9 cellular contexts compared by ENCODE assay signal in the genomic region with DNA sequence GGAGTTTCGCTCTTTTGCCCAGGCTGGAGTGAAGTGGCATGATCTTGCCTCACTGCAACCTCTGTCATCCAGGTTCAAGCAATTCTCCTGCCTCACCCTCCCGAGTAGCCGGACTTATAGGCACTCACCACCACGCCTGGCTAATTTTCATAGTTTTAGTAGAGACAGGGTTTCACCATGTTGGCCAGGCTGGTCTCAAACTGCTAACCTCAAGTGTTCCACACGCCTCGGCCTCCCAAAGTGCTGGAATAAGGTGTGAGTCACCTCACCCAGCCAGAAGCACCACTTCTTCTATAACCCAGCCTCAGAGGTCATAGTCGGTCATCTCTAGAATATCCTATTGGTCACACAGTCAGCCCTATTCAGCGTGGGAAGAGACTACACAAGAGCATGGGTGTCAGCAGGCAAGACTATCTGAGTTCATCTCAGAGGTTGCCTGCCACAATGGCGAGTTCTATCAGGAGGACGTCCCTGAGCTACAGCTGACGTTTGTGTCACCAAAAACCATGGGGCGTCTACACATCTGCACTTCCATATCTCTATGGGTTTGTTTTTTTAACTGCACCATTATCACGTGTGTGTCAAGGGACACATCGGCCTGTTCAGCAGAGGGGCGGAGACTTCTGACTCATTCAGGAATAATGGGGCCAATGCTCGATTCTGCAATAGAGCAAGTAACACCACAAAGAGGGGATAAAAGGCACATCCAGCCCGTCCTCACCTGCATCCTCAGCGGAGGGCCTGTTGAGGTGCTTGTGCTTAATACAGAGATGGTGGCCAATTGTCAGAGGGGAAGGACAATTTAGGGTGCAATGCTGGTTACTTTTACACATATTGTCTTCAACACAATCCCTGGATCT.
DNase-seq lines count a peak whose midpoint lies in the region; ATAC-seq, FAIRE-seq and TF ChIP-seq lines count a peak whose summit lies in the region.
"Had no signal": no experiment of that assay in that cellular context is flagged by ENCODE, and none has a peak within 500 bp of the region (broad histone marks: within the 10 kb centered on the region; RNA-seq: fewer than 3 reads in every experiment).

No MANE protein-coding gene starts in this region.

- H3K4me3 Mint-ChIP-seq in Caco-2 (ENCODE audit: unreplicated experiment) (peak overlapping the region; percentile 39), endodermal cell (no peak overlapping the region)

- H3K27me3 ChIP-seq in Caco-2 (replicated peaks; ENCODE audit: control insufficient read depth, insufficient read depth, low read length), result no peaks in the 10 kb centered on the region
- H3K27me3 ChIP-seq in endodermal cell (ENCODE audit: control insufficient read depth, insufficient read depth, low read length, poor library complexity, severe bottlenecking), result no peaks in the 10 kb centered on the region

- H3K4me1 ChIP-seq in Caco-2 (peaks cover 27% of the 10 kb centered on the region), endodermal cell (ENCODE audit: control insufficient read depth, insufficient read depth, low read length) (no peaks in the 10 kb centered on the region)

- H3K9ac ChIP-seq in endodermal cell (ENCODE audit: extremely low read depth, low read length, poor library complexity, severe bottlenecking), result no peak overlapping the region

- ATAC-seq in GM19452 (IDR thresholded peaks at IDR 0.05; ENCODE audit: unreplicated experiment), result no peak

- POLR2A ChIA-PET in Caco-2 (lab: Charles Lee), result no interaction called here

- H3K4me1 Mint-ChIP-seq in Caco-2 (ENCODE audit: low read depth, unreplicated experiment) (peaks cover 36% of the 10 kb centered on the region), endodermal cell (no peaks in the 10 kb centered on the region)

- H3K27ac Mint-ChIP-seq in Caco-2 (ENCODE audit: unreplicated experiment) (peak overlapping the region; percentile 77), endodermal cell (no peak overlapping the region)

- 93 to 94% methylated on average over 16 to 18 of the region's 18 CpGs for WGBS in endodermal cell (ENCODE audit: insufficient coverage in 1 of 2, insufficient read length in 1 of 2), 2 experiments

- peak; percentile 66 to 83 for DNase-seq in Caco-2
- DNase-seq in NOMO-1 (lab: John Stamatoyannopoulos, UW; ENCODE audit: unreplicated experiment in 2 of 2), result peak; percentile 54 to 80
- peak; percentile 42 for DNase-seq in endodermal cell
- DNase-seq in non-pigmented ciliary epithelial cell (ENCODE audit: low read depth), result peak; percentile 70
- no peak for DNase-seq in NCI-H2171 (lab: John Stamatoyannopoulos, UW)
- DNase-seq in frontal cortex (ENCODE audit: low spot score in 2 of 2), result no peak
- DNase-seq in cortex of kidney (lab: John Stamatoyannopoulos, UW), result no peak

- H3K36me3 ChIP-seq in Caco-2 (ENCODE audit: control insufficient read depth, insufficient read depth, low read length), result no peaks in the 10 kb centered on the region
- H3K36me3 ChIP-seq in endodermal cell (ENCODE audit: control insufficient read depth, insufficient read depth, low read length), result no peaks in the 10 kb centered on the region

- TF ChIP-seq CTCF in Caco-2 (IDR thresholded peaks at IDR 0.05; ENCODE audit: insufficient read depth in 1 of 2, low read depth in 1 of 2, low read length in 1 of 2, severe bottlenecking in 1 of 2, unreplicated experiment in 1 of 2) (no peak), endodermal cell (conservative IDR thresholded peaks at IDR 0.05) (no peak)

- BruUV-seq in Caco-2 (replicated peaks; lab: Mats Ljungman, UMichigan), result no TSS peak

- H3K36me3 Mint-ChIP-seq in Caco-2 (ENCODE audit: insufficient read depth, unreplicated experiment) (no peaks in the 10 kb centered on the region), endodermal cell (ENCODE audit: low read depth) (no peaks in the 10 kb centered on the region)

- intact Hi-C loops in Caco-2 (cut with micrococcal nuclease; ENCODE audit: unreplicated experiment), result no loop called here

- no peak for FAIRE-seq in frontal cortex (lab: Jason Lieb, UNC)

- no peaks in the 10 kb centered on the region for H3K9me3 Mint-ChIP-seq in Caco-2 (ENCODE audit: unreplicated experiment)
- H3K9me3 Mint-ChIP-seq in endodermal cell, result peaks cover 2% of the 10 kb centered on the region

- H3K4me3 ChIP-seq in Caco-2 (ENCODE audit: low read depth, low read length) (no peak overlapping the region), endodermal cell (ENCODE audit: low read length) (no peak overlapping the region)

- H3K27me3 Mint-ChIP-seq in Caco-2 (ENCODE audit: insufficient read depth, unreplicated experiment), result no peaks in the 10 kb centered on the region
- peaks cover 2% of the 10 kb centered on the region for H3K27me3 Mint-ChIP-seq in endodermal cell (ENCODE audit: insufficient read depth)

- CTCF ChIA-PET in Caco-2 (lab: Charles Lee), result no interaction called here

- no peak overlapping the region for H3K27ac ChIP-seq in endodermal cell (ENCODE audit: low read depth, low read length)
- H3K27ac ChIP-seq: VCaP had no signal

- no peaks in the 10 kb centered on the region for H3K9me3 ChIP-seq in Caco-2
- H3K9me3 ChIP-seq in endodermal cell (ENCODE audit: control insufficient read depth, low read length), result no peaks in the 10 kb centered on the region

Comparison
In these comparisons a context has a peak if more than half of its experiments do, and no peak if none do; other contexts are left out.
1. DNase-seq: peak in Caco-2 (2 of 2), NOMO-1 (2 of 2), endodermal cell (single experiment) and non-pigmented ciliary epithelial cell (single experiment); none in NCI-H2171 (single experiment), frontal cortex (0 of 2) and cortex of kidney (single experiment).